23 cellular contexts compared by ENCODE assay signal in the genomic region with DNA sequence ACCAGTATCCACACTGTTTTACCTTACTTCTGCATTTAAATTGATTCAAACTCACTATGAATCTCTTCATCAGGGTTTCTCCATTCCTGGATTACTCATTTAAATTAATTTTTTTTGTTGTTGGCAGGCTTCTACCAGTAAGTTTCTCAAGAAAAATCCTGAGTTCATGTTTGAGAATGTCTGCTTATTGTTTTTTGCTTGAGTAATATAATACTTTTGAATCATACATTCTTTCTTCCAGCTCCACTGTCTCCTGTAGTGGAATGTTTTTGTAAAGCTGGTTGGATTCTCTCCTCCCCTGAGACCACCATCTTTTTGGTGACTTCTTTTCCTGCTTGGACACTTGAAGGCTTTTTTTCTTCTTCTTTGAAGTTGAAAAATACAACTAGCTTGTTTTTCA. TPM values are rescaled to one million over a fixed set of nuclear protein-coding genes. Genes with fewer than 3 reads are reported as not detected.
DNase-seq lines count a peak whose midpoint lies in the region; ATAC-seq, FAIRE-seq and TF ChIP-seq lines count a peak whose summit lies in the region.
"Had no signal": no experiment of that assay in that cellular context is flagged by ENCODE, and none has a peak within 500 bp of the region (broad histone marks: within the 10 kb centered on the region; RNA-seq: fewer than 3 reads in every experiment).

No MANE protein-coding gene starts in this region.

- no peak overlapping the region for H2AFZ ChIP-seq in mammary epithelial cell (ENCODE audit: low read depth, low read length)

- no peak overlapping the region for H3K27ac ChIP-seq in mammary epithelial cell (ENCODE audit: insufficient read depth, low read depth, low read length)
- H3K27ac ChIP-seq in breast epithelium = no peak overlapping the region
- H3K27ac ChIP-seq: BLaER1 treated with 17β-estradiol and CSF1 and Interleukin-3, amounts not matched to agents 10 nM and 100 nM had no signal

- no peaks in the 10 kb centered on the region for H4K20me1 ChIP-seq in mammary epithelial cell (ENCODE audit: insufficient read depth, low read length)
- H4K20me1 ChIP-seq: BLaER1 treated with 17β-estradiol and CSF1 and Interleukin-3, amounts not matched to agents 10 nM and 100 nM had no signal

- FAIRE-seq in bronchial epithelial cell (lab: Jason Lieb, UNC) = no peak
- FAIRE-seq: D721Med, GM12891 had no signal

- intact Hi-C loops in mammary epithelial cell (cut with micrococcal nuclease) (no loop called here), breast epithelium (cut with DNase I; ENCODE audit: low total_unique reads) (no loop called here)

- H3K9me3 ChIP-seq in mammary epithelial cell (replicated peaks; ENCODE audit: insufficient read depth, low read length) (no peaks in the 10 kb centered on the region), breast epithelium (no peaks in the 10 kb centered on the region)
- H3K9me3 ChIP-seq: BLaER1 treated with 17β-estradiol and CSF1 and Interleukin-3, amounts not matched to agents 10 nM and 100 nM had no signal

- H3K4me3 ChIP-seq in mammary epithelial cell (replicated peaks in 1 of 3; ENCODE audit: insufficient read depth in 1 of 3, low read depth in 2 of 3, low read length in 3 of 3) (no peak overlapping the region), breast epithelium (no peak overlapping the region), bronchial epithelial cell (ENCODE audit: low read depth, low read length) (no peak overlapping the region), fibroblast of mammary gland (ENCODE audit: control insufficient read depth, low read depth, low read length) (no peak overlapping the region)
- H3K4me3 ChIP-seq: BLaER1 treated with 17β-estradiol and CSF1 and Interleukin-3, amounts not matched to agents 10 nM and 100 nM had no signal

- no peaks in the 10 kb centered on the region for H3K9me3 Mint-ChIP-seq in stimulated activated memory B cell treated with anti-CD40 and anti-IgM and Interleukin-4, amounts not matched to agents 10 μg/mL and 1 μg/mL and 100 μg/mL, for 72 hours
- H3K9me3 Mint-ChIP-seq: CD8-positive, alpha-beta memory T cell; IgD-negative memory B cell had no signal

- H3K27me3 ChIP-seq in mammary epithelial cell (ENCODE audit: insufficient read depth, low read length) = no peaks in the 10 kb centered on the region
- H3K27me3 ChIP-seq in breast epithelium = peaks cover 0 to 32% of the 10 kb centered on the region in 2 donors
- H3K27me3 ChIP-seq in bronchial epithelial cell (ENCODE audit: control insufficient read depth, insufficient read depth, low read length) = no peaks in the 10 kb centered on the region
- H3K27me3 ChIP-seq: BLaER1 treated with 17β-estradiol and CSF1 and Interleukin-3, amounts not matched to agents 10 nM and 100 nM had no signal

- H3K79me2 ChIP-seq in mammary epithelial cell (ENCODE audit: insufficient read depth, low read length) = peaks cover under 1% of the 10 kb centered on the region

- TF ChIP-seq CTCF in mammary epithelial cell (conservative IDR thresholded peaks at IDR 0.05 in 1 of 2, IDR thresholded peaks at IDR 0.05 in 1 of 2; ENCODE audit: extremely low read depth in 1 of 2, insufficient read depth in 1 of 2, low read depth in 1 of 2, low read length in 2 of 2) (no peak), breast epithelium (IDR thresholded peaks at IDR 0.05) (no peak), bronchial epithelial cell (IDR thresholded peaks at IDR 0.05; ENCODE audit: insufficient read depth, low read length, severe bottlenecking) (no peak), fibroblast of mammary gland (conservative IDR thresholded peaks at IDR 0.05; ENCODE audit: control insufficient read depth, insufficient read depth, low read depth, low read length) (no peak)

- dilution Hi-C loops in mammary epithelial cell (cut with HindIII; ENCODE audit: low sequenced_read_pairs) = no loop called here

- peaks cover 10% of the 10 kb centered on the region for H3K27me3 Mint-ChIP-seq in stimulated activated memory B cell treated with anti-CD40 and anti-IgM and Interleukin-4, amounts not matched to agents 10 μg/mL and 1 μg/mL and 100 μg/mL, for 72 hours

- no peak overlapping the region for H3K9ac ChIP-seq in mammary epithelial cell (ENCODE audit: insufficient read depth, low read length)
- H3K9ac ChIP-seq: BLaER1 treated with 17β-estradiol and CSF1 and Interleukin-3, amounts not matched to agents 10 nM and 100 nM had no signal

- no peak overlapping the region for H3K4me3 Mint-ChIP-seq in stimulated activated memory B cell treated with anti-CD40 and anti-IgM and Interleukin-4, amounts not matched to agents 10 μg/mL and 1 μg/mL and 100 μg/mL, for 72 hours
- H3K4me3 Mint-ChIP-seq: CD8-positive, alpha-beta memory T cell; IgD-negative memory B cell had no signal

- ATAC-seq in stimulated activated memory B cell treated with anti-CD40 and anti-IgM and Interleukin-4, amounts not matched to agents 10 μg/mL and 1 μg/mL and 100 μg/mL, for 72 hours = no peak

- H3K36me3 ChIP-seq in mammary epithelial cell (ENCODE audit: insufficient read depth, low read length) = no peaks in the 10 kb centered on the region
- H3K36me3 ChIP-seq in breast epithelium = no peaks in the 10 kb centered on the region
- H3K36me3 ChIP-seq in bronchial epithelial cell (ENCODE audit: control insufficient read depth, insufficient read depth, low read length) = no peaks in the 10 kb centered on the region
- H3K36me3 ChIP-seq: BLaER1 treated with 17β-estradiol and CSF1 and Interleukin-3, amounts not matched to agents 10 nM and 100 nM had no signal

- H3K4me1 Mint-ChIP-seq in stimulated activated memory B cell treated with anti-CD40 and anti-IgM and Interleukin-4, amounts not matched to agents 10 μg/mL and 1 μg/mL and 100 μg/mL, for 72 hours = peaks cover 6% of the 10 kb centered on the region
- H3K4me1 Mint-ChIP-seq: IgD-negative memory B cell had no signal

- no TSS peak for BruUV-seq in mammary epithelial cell (replicated peaks; lab: Mats Ljungman, UMichigan)

- TF ChIP-seq POLR2A in breast epithelium (IDR thresholded peaks at IDR 0.05) = no peak

- H3K36me3 Mint-ChIP-seq in stimulated activated memory B cell treated with anti-CD40 and anti-IgM and Interleukin-4, amounts not matched to agents 10 μg/mL and 1 μg/mL and 100 μg/mL, for 72 hours = peaks cover 5% of the 10 kb centered on the region
- H3K36me3 Mint-ChIP-seq: CD8-positive, alpha-beta memory T cell had no signal

- in situ Hi-C loops in mammary epithelial cell (cut with MboI; ENCODE audit: low sequenced_read_pairs in 2 of 2) = no loop called here

- CTCF ChIA-PET in mammary epithelial cell (lab: Charles Lee; ENCODE audit: low non-redundant PET) = no interaction called here

- no peak overlapping the region for H3K27ac Mint-ChIP-seq in stimulated activated memory B cell treated with anti-CD40 and anti-IgM and Interleukin-4, amounts not matched to agents 10 μg/mL and 1 μg/mL and 100 μg/mL, for 72 hours
- H3K27ac Mint-ChIP-seq: CD8-positive, alpha-beta memory T cell; IgD-negative memory B cell had no signal

- H3K4me2 ChIP-seq in mammary epithelial cell (ENCODE audit: insufficient read depth, low read depth, low read length) = no peak overlapping the region
- H3K4me2 ChIP-seq: BLaER1 treated with 17β-estradiol and CSF1 and Interleukin-3, amounts not matched to agents 10 nM and 100 nM had no signal

- H3K4me1 ChIP-seq in mammary epithelial cell (ENCODE audit: insufficient read depth, low read length) (peaks cover 20% of the 10 kb centered on the region), breast epithelium (no peaks in the 10 kb centered on the region)

- DNase-seq in mammary epithelial cell = peak; percentile 35
- DNase-seq in breast epithelium (ENCODE audit: low spot score in 2 of 2) = no peak
- DNase-seq in bronchial epithelial cell (ENCODE audit: low read depth) = peak; percentile 61
- peak; percentile 68 for DNase-seq in fibroblast of mammary gland (ENCODE audit: low read depth)
- DNase-seq in SK-N-DZ (ENCODE audit: low spot score) = no peak
- DNase-seq in NCI-H1048 (lab: John Stamatoyannopoulos, UW) = no peak
- no peak for DNase-seq in RPMI8226
- DNase-seq: 8988T; CD8-positive, alpha-beta memory T cell; DMS79 treated with DMSO at 0.1 percent for 48 hours; GDM1; Kasumi-1; NCI-H1105 treated with DMSO at 0.1 percent for 48 hours; NCI-H1694 treated with DMSO at 0.1 percent for 48 hours; NCI-H2107; NCI-H226; NCI-H524 treated with DMSO at 0.1 percent for 48 hours had no signal

RNA-seq across cellular contexts. Expression of a gene that starts 4.3 kb away (rescaled TPM):
- total RNA-seq in mammary epithelial cell (10 to 100 TPM; 41.8 to 71.9 TPM), breast epithelium (100 to 1,000 TPM in 1 of 3 donors, 10 to 100 TPM in 2; 21.7 to 103 (median 33.4) TPM), bronchial epithelial cell (127 and 157 TPM in 2 replicates)
- polyA plus RNA-seq in mammary epithelial cell = 54.0 TPM
- polyA minus RNA-seq in mammary epithelial cell = 21.9 TPM
- 85.1 and 89.2 TPM in 2 replicates for polyA plus RNA-seq in SK-N-DZ (2014; cell fraction: cytosol; rRNA removed)
- 47.8 and 53.1 TPM in 2 replicates for polyA plus RNA-seq in SK-N-DZ (2014; cell fraction: nucleus; rRNA removed)
- total RNA-seq: HT1080 had no signal

Comparison
In these comparisons a context has a peak if more than half of its experiments do, and no peak if none do; other contexts are left out.
1. DNase-seq: peak in mammary epithelial cell (single experiment), bronchial epithelial cell (single experiment) and fibroblast of mammary gland (single experiment); none in breast epithelium (0 of 2), SK-N-DZ (single experiment), NCI-H1048 (single experiment) and RPMI8226 (single experiment).